17 cellular contexts compared by ENCODE assay signal in the genomic region with DNA sequence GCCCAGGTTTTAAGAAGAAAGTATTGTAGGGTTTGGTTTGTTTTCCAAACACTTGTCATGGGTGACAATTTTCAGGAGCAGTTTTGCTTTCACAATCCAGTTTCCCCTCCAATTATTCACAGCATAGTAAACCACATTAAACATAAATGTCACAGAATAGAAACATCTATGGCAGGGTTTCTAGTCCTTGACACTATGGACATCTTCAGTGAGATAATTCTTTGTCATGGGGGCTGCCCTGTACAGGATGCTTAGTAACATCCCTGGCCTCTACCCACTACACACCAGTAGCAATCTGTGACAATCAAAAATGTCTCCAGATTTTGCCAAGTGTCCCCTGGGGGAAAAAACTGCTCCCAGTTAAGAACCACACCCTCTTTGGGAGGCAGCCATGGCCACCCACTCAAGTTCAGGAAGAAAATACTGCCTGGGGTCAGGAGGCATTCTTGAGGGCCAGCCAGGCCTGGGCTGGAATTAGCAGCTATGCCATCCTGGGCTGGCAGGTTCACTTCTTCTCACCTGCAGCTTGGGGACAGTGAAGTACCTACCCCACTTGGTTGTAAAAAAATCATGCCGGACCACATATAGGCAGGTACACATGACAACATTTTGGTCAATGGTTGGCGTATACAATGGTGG.
"Had no signal": no experiment of that assay in that cellular context is flagged by ENCODE, and none has a peak within 500 bp of the region (broad histone marks: within the 10 kb centered on the region; RNA-seq: fewer than 3 reads in every experiment).

No MANE protein-coding gene starts in this region.

- H3K36me3 ChIP-seq: uterus had no signal

- DNase-seq: activated B cell treated with CpG ODN at 0.5 μM for 24 hours; activated CD4-positive, alpha-beta T cell treated with anti-CD3 and anti-CD28 coated beads, Interleukin-2, amount 10 ng/mL, durations not matched to agents 24 days and 14 days; activated CD8-positive, alpha-beta memory T cell treated with anti-CD3 and anti-CD28 coated beads, Interleukin-2, amount 50 U/mL, for 48 hours; activated naive CD4-positive, alpha-beta T cell; dermis blood vessel endothelial cell; left cardiac atrium; natural killer cell; posterior cingulate gyrus; right cardiac atrium; stimulated activated CD4-positive, alpha-beta T cell treated with anti-CD3 and anti-CD28 coated beads, Interleukin-4, amount 100 ng/mL, for 4 hours; stimulated activated CD8-positive, alpha-beta memory T cell treated with anti-CD3 and anti-CD28 coated beads, Interleukin-4, amount 100 ng/mL, for 48 hours; SW 1271; testis; uterus had no signal

- H3K27ac ChIP-seq: epithelial cell of prostate, uterus had no signal

- FAIRE-seq: astrocyte, small intestine had no signal

- H3K9me3 ChIP-seq: testis, uterus had no signal

- ATAC-seq: left cardiac atrium, natural killer cell had no signal

- H3K27me3 ChIP-seq: testis, uterus had no signal

- H3K4me3 ChIP-seq: testis, uterus had no signal

- H3K4me1 ChIP-seq: uterus had no signal
